Comparison of ENCODE assay signal across 15 cellular contexts in the genomic region with DNA sequence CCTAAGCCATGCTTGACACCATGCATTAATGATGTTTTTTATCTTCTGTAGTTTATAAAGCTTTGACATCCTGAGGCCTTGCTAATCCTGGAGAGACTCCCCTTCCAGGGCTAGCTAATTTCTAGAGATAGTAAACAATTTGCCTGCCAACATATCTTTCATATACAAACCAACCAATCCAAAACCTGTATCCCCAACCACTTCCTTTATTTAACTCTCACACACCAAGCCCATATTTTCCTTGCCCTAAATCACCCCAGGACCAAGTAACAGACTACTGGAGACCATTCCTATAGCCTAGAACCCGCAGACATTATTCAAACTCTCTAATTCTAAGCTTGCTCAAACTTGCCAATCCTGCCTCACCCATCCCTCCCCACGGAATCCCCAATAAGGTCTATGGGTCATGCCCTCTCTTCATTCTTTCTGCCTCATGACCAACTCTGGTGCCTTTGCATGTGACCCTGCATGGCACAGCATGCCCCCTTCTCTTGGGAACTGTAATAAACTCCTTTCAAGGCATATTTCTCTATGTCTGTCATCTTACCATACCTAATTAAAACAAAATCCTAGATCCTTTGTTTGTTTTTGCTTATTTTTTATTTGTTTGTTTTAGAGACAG.
DNase-seq lines count a peak whose midpoint lies in the region; TF ChIP-seq lines count a peak whose summit lies in the region.
"Had no signal": no experiment of that assay in that cellular context is flagged by ENCODE, and none has a peak within 500 bp of the region (broad histone marks: within the 10 kb centered on the region; RNA-seq: fewer than 3 reads in every experiment).

No MANE protein-coding gene starts in this region.

- H3K27ac ChIP-seq in PC-9, result peak overlapping the region; percentile 82
- peak overlapping the region; percentile 72 for H3K27ac ChIP-seq in epithelial cell of prostate

- intact Hi-C loops in PC-9 (cut with micrococcal nuclease; ENCODE audit: unreplicated experiment), result loop anchor here (5.0 kb wide), 2 partner anchors 41 to 131 kb away; no protein-coding TSS in a partner anchor

- peaks cover 19% of the 10 kb centered on the region; the same call in 1 of the 2 replicates for H3F3A ChIP-seq in PC-9 (ENCODE audit: insufficient read depth, low read depth)

- no peak for TF ChIP-seq CTCF in PC-9 (conservative IDR thresholded peaks at IDR 0.05)
- no peak for TF ChIP-seq CTCF in GM10248 (IDR thresholded peaks at IDR 0.05; ENCODE audit: control extremely low read depth, extremely low read depth, low read depth, missing control alignments)

- no TSS peak for BruUV-seq in PC-9 (replicated peaks; lab: Mats Ljungman, UMichigan)

- H3K9me2 ChIP-seq in PC-9 (ENCODE audit: insufficient read depth), result no peaks in the 10 kb centered on the region

- H3K9me3 ChIP-seq in PC-9 (ENCODE audit: insufficient read depth, low read depth) (no peaks in the 10 kb centered on the region), skeletal muscle satellite cell (replicated peaks; ENCODE audit: low read length) (no peaks in the 10 kb centered on the region)
- H3K9me3 ChIP-seq: pancreas had no signal

- no peaks in the 10 kb centered on the region for H3K79me2 ChIP-seq in PC-9 (ENCODE audit: low read depth)

- in situ Hi-C loops in KBM-7 (cut with MboI; ENCODE audit: low pct_unique_long_range_greater_than_20kb, low sequenced_read_pairs), result no loop called here

- POLR2A ChIA-PET in PC-9 (lab: Charles Lee; ENCODE audit: unreplicated experiment), result no interaction called here
- POLR2A ChIA-PET in GM10248 (lab: Yijun Ruan, JAX), result no interaction called here

- no peaks in the 10 kb centered on the region for H4K20me1 ChIP-seq in PC-9 (ENCODE audit: insufficient read depth)

- H3K36me3 ChIP-seq in PC-9 (ENCODE audit: low read depth), result no peaks in the 10 kb centered on the region
- no peaks in the 10 kb centered on the region for H3K36me3 ChIP-seq in skeletal muscle satellite cell (ENCODE audit: insufficient read depth, low read length)
- H3K36me3 ChIP-seq: pancreas, Peyer's patch had no signal

- CTCF ChIA-PET in PC-9 (lab: Charles Lee) (no interaction called here), GM10248 (lab: Yijun Ruan, JAX) (no interaction called here)

- H3K4me2 ChIP-seq in PC-9 (peak overlapping the region; percentile 66), skeletal muscle satellite cell (ENCODE audit: low read length) (peak overlapping the region; percentile 65)

- no peak overlapping the region for H2AFZ ChIP-seq in PC-9

- H3K4me3 ChIP-seq in PC-9, result no peak overlapping the region
- H3K4me3 ChIP-seq in skeletal muscle satellite cell (ENCODE audit: low read length), result no peak overlapping the region
- H3K4me3 ChIP-seq: GM12878, pancreas, Peyer's patch had no signal

- no peak overlapping the region for H3K9ac ChIP-seq in skeletal muscle satellite cell (ENCODE audit: low read depth, low read length)

- H3K27me3 ChIP-seq in PC-9 (ENCODE audit: insufficient read depth, low read depth), result no peaks in the 10 kb centered on the region
- H3K27me3 ChIP-seq in skeletal muscle satellite cell (ENCODE audit: control insufficient read depth, insufficient read depth, low read length), result no peaks in the 10 kb centered on the region
- H3K27me3 ChIP-seq: pancreas, Peyer's patch had no signal

- peak; percentile 11 for DNase-seq in HCEC 1CT
- no peak for DNase-seq in PC-9
- DNase-seq in epithelial cell of prostate (ENCODE audit: low read depth, low spot score), result peak; percentile 26
- DNase-seq in NCI-H146 treated with DMSO at 0.1 percent for 48 hours (lab: John Stamatoyannopoulos, UW; ENCODE audit: unreplicated experiment), result no peak
- DNase-seq in GM10248 (ENCODE audit: extremely low spot score), result no peak
- no peak for DNase-seq in KBM-7
- DNase-seq: activated CD4-positive, alpha-beta T cell treated with anti-CD3 and anti-CD28 coated beads, Interleukin-2, amount 10 ng/mL, durations not matched to agents 24 days and 14 days; activated CD8-positive, alpha-beta memory T cell treated with anti-CD3 and anti-CD28 coated beads, Interleukin-2, amount 50 U/mL, for 4 hours; activated effector memory CD4-positive, alpha-beta T cell treated with Interleukin-2 at 50 U/mL for 16 hours; NCI-H1417 treated with DMSO at 0.1 percent for 48 hours; Peyer's patch; stimulated activated CD4-positive, alpha-beta T cell treated with anti-CD3 and anti-CD28 coated beads, Interleukin-2, amount 100 ng/mL, for 48 hours had no signal

- H3K4me1 ChIP-seq in PC-9 (replicated peaks; ENCODE audit: insufficient read depth) (peaks cover 46% of the 10 kb centered on the region), skeletal muscle satellite cell (ENCODE audit: control insufficient read depth, insufficient read depth, low read length) (peaks cover 33% of the 10 kb centered on the region)

Comparison
In these comparisons a context has a peak if more than half of its experiments do, and no peak if none do; other contexts are left out.
1. DNase-seq: peak in HCEC 1CT (single experiment) and epithelial cell of prostate (single experiment); none in PC-9 (0 of 2), NCI-H146 treated with DMSO at 0.1 percent for 48 hours (single experiment), GM10248 (single experiment) and KBM-7 (single experiment).